8 cellular contexts compared by ENCODE assay signal in the genomic region with DNA sequence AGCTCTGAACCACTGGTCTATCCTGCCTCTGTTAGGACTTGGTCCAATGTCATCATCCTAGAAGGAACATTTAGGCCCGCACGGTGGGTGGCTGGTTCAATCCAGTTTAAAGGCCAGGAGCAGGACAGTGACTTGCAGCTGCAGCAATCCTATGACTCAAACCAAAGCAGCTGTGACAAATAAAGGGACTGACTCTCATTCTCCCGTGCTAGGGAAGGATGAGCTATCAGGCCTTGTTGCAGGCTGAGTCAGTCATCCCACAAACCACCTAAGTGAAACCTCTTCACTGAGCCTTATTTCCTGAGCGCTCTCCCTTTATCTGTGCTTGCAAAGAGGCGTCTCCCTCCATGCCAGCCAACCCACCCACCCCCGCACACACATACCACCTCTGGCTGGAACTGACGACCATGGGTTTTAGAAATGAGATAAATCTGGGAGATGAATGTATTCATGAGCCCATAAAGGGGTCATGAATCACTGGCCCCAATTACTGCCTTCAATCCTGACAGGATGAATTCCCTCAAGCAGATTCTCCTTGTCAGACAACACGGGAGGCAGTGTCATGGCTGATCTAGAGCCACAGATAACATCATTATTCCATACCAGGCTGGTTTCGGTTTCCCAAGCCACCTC.
A peak's percentile ranks its signal among the peaks of the same experiment; 100 is the strongest.
DNase-seq lines count a peak whose midpoint lies in the region; ATAC-seq and TF ChIP-seq lines count a peak whose summit lies in the region.

No MANE protein-coding gene starts in this region.

- H3K4me3 Mint-ChIP-seq in activated CD4-positive, alpha-beta T cell treated with anti-CD3 and anti-CD28 coated beads for 36 hours: no peak overlapping the region
- no peak overlapping the region for H3K4me3 Mint-ChIP-seq in naive thymus-derived CD8-positive, alpha-beta T cell

- intact Hi-C loops in activated CD4-positive, alpha-beta T cell treated with anti-CD3 and anti-CD28 coated beads for 36 hours (cut with DNase I, micrococcal nuclease): loop anchor here (1.0 kb wide), 3 partner anchors 25 to 284 kb away; no protein-coding TSS in a partner anchor

- no peak for TF ChIP-seq CTCF in fibroblast of the aortic adventitia (IDR thresholded peaks at IDR 0.05; ENCODE audit: insufficient read depth, low read length)

- H3K27ac Mint-ChIP-seq in activated CD4-positive, alpha-beta T cell treated with anti-CD3 and anti-CD28 coated beads for 36 hours: no peak overlapping the region
- H3K27ac Mint-ChIP-seq in naive thymus-derived CD8-positive, alpha-beta T cell: no peak overlapping the region

- H3K4me3 ChIP-seq in fibroblast of the aortic adventitia (ENCODE audit: low read depth, low read length): no peak overlapping the region

- DNase-seq in activated CD4-positive, alpha-beta T cell treated with anti-CD3 and anti-CD28 coated beads for 36 hours: peak; percentile 69
- DNase-seq in activated CD4-positive, alpha-beta T cell treated with anti-CD3 and anti-CD28 coated beads for 4 hours: no peak
- DNase-seq in SK-MEL-5 (ENCODE audit: low read depth, low spot score) (peak; percentile 64), fibroblast of the aortic adventitia (ENCODE audit: low read depth) (peak; percentile 6), DMS153 treated with DMSO at 0.1 percent for 48 hours (lab: John Stamatoyannopoulos, UW; ENCODE audit: unreplicated experiment) (no peak)
- DNase-seq in stimulated activated CD8-positive, alpha-beta memory T cell treated with anti-CD3 and anti-CD28 coated beads, Interleukin-7, amount 100 ng/mL, for 48 hours (ENCODE audit: extremely low read depth in 1 of 2, low read depth in 1 of 2): peak; percentile 30 to 73
- no peak for DNase-seq in naive thymus-derived CD8-positive, alpha-beta T cell

- peak; percentile 94 for ATAC-seq in activated CD4-positive, alpha-beta T cell treated with anti-CD3 and anti-CD28 coated beads for 36 hours
- ATAC-seq in naive thymus-derived CD8-positive, alpha-beta T cell: no peak
- no peak for ATAC-seq in GM21367 (IDR thresholded peaks at IDR 0.05; ENCODE audit: unreplicated experiment)

- peaks cover 20% of the 10 kb centered on the region for H3K4me1 Mint-ChIP-seq in activated CD4-positive, alpha-beta T cell treated with anti-CD3 and anti-CD28 coated beads for 36 hours
- peaks cover 0 to 16% (median 9%) of the 10 kb centered on the region in 4 donors for H3K4me1 Mint-ChIP-seq in naive thymus-derived CD8-positive, alpha-beta T cell

- POLR2A ChIA-PET in activated CD4-positive, alpha-beta T cell treated with anti-CD3 and anti-CD28 coated beads for 36 hours (lab: Charles Lee): interaction anchor here (1.1 to 1.7 kb wide), 2 partner anchors 22 to 25 kb away, joined by 5 to 9 read pairs; no protein-coding TSS in a partner anchor
- POLR2A ChIA-PET in naive thymus-derived CD8-positive, alpha-beta T cell (lab: Charles Lee): no interaction called here

- H3K9me3 Mint-ChIP-seq in activated CD4-positive, alpha-beta T cell treated with anti-CD3 and anti-CD28 coated beads for 36 hours (ENCODE audit: low read depth): no peaks in the 10 kb centered on the region
- no peaks in the 10 kb centered on the region for H3K9me3 Mint-ChIP-seq in naive thymus-derived CD8-positive, alpha-beta T cell

- H3K27me3 Mint-ChIP-seq in activated CD4-positive, alpha-beta T cell treated with anti-CD3 and anti-CD28 coated beads for 36 hours: peaks cover 41% of the 10 kb centered on the region
- peaks cover 6 to 21% (median 16%) of the 10 kb centered on the region in 5 donors for H3K27me3 Mint-ChIP-seq in naive thymus-derived CD8-positive, alpha-beta T cell

- H3K36me3 Mint-ChIP-seq in activated CD4-positive, alpha-beta T cell treated with anti-CD3 and anti-CD28 coated beads for 36 hours (ENCODE audit: low read depth): no peaks in the 10 kb centered on the region
- no peaks in the 10 kb centered on the region for H3K36me3 Mint-ChIP-seq in naive thymus-derived CD8-positive, alpha-beta T cell

- in situ Hi-C loops in SK-MEL-5 (cut with HindIII; ENCODE audit: low pct_unique_long_range_greater_than_20kb, low sequenced_read_pairs): no loop called here

- CTCF ChIA-PET in activated CD4-positive, alpha-beta T cell treated with anti-CD3 and anti-CD28 coated beads for 36 hours (lab: Charles Lee): interaction anchor here (0.7 to 1.7 kb wide), 7 partner anchors 22 to 162 kb away, joined by 3 to 4 read pairs (median 3); no protein-coding TSS in a partner anchor

Comparison
In these comparisons a context has a peak if more than half of its experiments do, and no peak if none do; other contexts are left out.
1. DNase-seq: peak in activated CD4-positive, alpha-beta T cell treated with anti-CD3 and anti-CD28 coated beads for 36 hours (single experiment), SK-MEL-5 (single experiment), fibroblast of the aortic adventitia (single experiment) and stimulated activated CD8-positive, alpha-beta memory T cell treated with anti-CD3 and anti-CD28 coated beads, Interleukin-7, amount 100 ng/mL, for 48 hours (2 of 2); none in activated CD4-positive, alpha-beta T cell treated with anti-CD3 and anti-CD28 coated beads for 4 hours (0 of 2), naive thymus-derived CD8-positive, alpha-beta T cell (0 of 10) and DMS153 treated with DMSO at 0.1 percent for 48 hours (single experiment).